1 cellular context compared by ENCODE assay signal in genomic region chr14:91317381-91318313, GRCh38.
TF ChIP-seq lines count a peak whose summit lies in the region.

No MANE protein-coding gene starts in this region.

TF ChIP-seq in HEK293, 187 proteins besides CTCF, POLR2A, EP300 and RAD21 (continued from another document):
- TF ChIP-seq ZFP69B (tag by site-specific recombination; IDR thresholded peaks at IDR 0.05) (no peak), ZNF747 (tag by site-specific recombination; IDR thresholded peaks at IDR 0.05) (no peak)
